ENCODE assay signal across 8 cellular contexts in the genomic region with DNA sequence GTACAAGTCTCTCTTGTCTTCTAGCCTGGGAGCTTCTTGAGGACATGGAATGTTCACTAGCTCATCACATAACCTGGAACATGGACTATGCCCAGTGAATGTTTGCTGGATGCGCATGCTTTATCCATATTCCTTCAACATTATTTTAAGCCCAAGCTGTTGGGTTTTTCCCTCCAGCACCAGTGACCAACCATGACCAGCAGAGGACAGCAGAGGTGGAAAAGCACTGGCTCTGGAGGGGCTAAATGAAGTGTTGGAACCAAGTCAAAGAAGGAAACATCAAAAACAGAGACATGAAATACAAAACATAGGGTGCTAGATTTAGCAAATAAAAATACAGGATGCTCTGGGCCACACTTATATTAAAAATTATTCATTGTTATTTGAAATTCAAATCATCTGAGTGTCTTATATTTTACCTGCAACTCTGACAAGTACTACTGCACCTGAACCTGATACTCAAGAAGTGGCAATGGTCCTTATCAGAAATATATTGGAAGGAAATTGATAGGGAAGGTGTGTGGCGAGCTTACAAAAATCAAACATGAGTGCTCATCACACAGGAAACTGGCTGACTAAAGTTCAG. TPM values are rescaled to one million over a fixed set of nuclear protein-coding genes. Genes with fewer than 3 reads are reported as not detected.
A peak's percentile ranks its signal among the peaks of the same experiment; 100 is the strongest.
DNase-seq lines count a peak whose midpoint lies in the region; ATAC-seq, FAIRE-seq and TF ChIP-seq lines count a peak whose summit lies in the region.

No MANE protein-coding gene starts in this region.

- no peak overlapping the region for H3K4me2 ChIP-seq in keratinocyte (ENCODE audit: control insufficient read depth, extremely low read depth, insufficient read depth, low read depth, low read length)

- dilution Hi-C loops in keratinocyte (cut with MboI; ENCODE audit: extremely low pct_ligation_motif_present, low sequenced_read_pairs), result no loop called here

- peak; percentile 64 to 82 (median 65) for TF ChIP-seq CTCF in keratinocyte (optimal IDR thresholded peaks at IDR 0.05 in 1 of 3, IDR thresholded peaks at IDR 0.05 in 1 of 3, conservative IDR thresholded peaks at IDR 0.05 in 1 of 3; ENCODE audit: extremely low read depth in 1 of 3, insufficient read depth in 2 of 3, low read length in 3 of 3)

- H3K4me3 ChIP-seq in keratinocyte (ENCODE audit: control insufficient read depth in 2 of 3, extremely low read depth in 1 of 3, insufficient read depth in 2 of 3, low read depth in 1 of 3, low read length in 3 of 3), result no peak overlapping the region

- H4K20me1 ChIP-seq in keratinocyte (ENCODE audit: control insufficient read depth, extremely low read depth, insufficient read depth, low read length), result no peaks in the 10 kb centered on the region

- H3K4me1 ChIP-seq in keratinocyte (ENCODE audit: control insufficient read depth, extremely low read depth, insufficient read depth, low read length), result no peaks in the 10 kb centered on the region

- H3K9ac ChIP-seq in keratinocyte (ENCODE audit: control insufficient read depth, extremely low read depth, insufficient read depth, low read length), result no peak overlapping the region

- FAIRE-seq in keratinocyte (lab: Jason Lieb, UNC), result no peak

- DNase-seq in activated T-cell treated with anti-CD3 and anti-CD28 coated beads, Interleukin-2, amount 50 U/mL, for 1 hour, result peak; percentile 50
- DNase-seq in activated T-cell treated with anti-CD3 and anti-CD28 coated beads for 4 hours (no peak), NAMALWA (ENCODE audit: low spot score) (peak; percentile 41), keratinocyte (ENCODE audit: low read depth, low spot score) (no peak)
- peak; percentile 25 for DNase-seq in activated gamma-delta T cell treated with anti-CD3 and anti-CD28 coated beads, Interleukin-2, amount 50 U/mL, for 16 hours (ENCODE audit: low read depth)
- no peak for DNase-seq in NK-92 treated with Interleukin-12 subunit alpha and Interleukin-12 subunit beta, amount 100 ng/mL, for 24 hours (lab: John Stamatoyannopoulos, UW)

- no peaks in the 10 kb centered on the region for H3K27me3 ChIP-seq in keratinocyte (ENCODE audit: control insufficient read depth, extremely low read depth, insufficient read depth, low read length)

- no peaks in the 10 kb centered on the region for H3K9me1 ChIP-seq in keratinocyte (ENCODE audit: control insufficient read depth, extremely low read depth, insufficient read depth, low read length)

- H3K36me3 ChIP-seq in keratinocyte (ENCODE audit: control insufficient read depth in 2 of 2, extremely low read depth in 1 of 2, insufficient read depth in 2 of 2, low read length in 2 of 2), result no peaks in the 10 kb centered on the region

- no peak overlapping the region for H3K27ac ChIP-seq in keratinocyte (ENCODE audit: control insufficient read depth, insufficient read depth, low read length)

- H3K79me2 ChIP-seq in keratinocyte (ENCODE audit: control insufficient read depth, insufficient read depth, low read length), result no peaks in the 10 kb centered on the region

- no peaks in the 10 kb centered on the region for H3K9me3 ChIP-seq in keratinocyte (ENCODE audit: control insufficient read depth, low read depth, low read length)

- no peak overlapping the region for H2AFZ ChIP-seq in keratinocyte (ENCODE audit: control insufficient read depth, low read length)

- ATAC-seq in HG03175 (IDR thresholded peaks at IDR 0.05; ENCODE audit: unreplicated experiment) (no peak), GM18861 (IDR thresholded peaks at IDR 0.05; ENCODE audit: unreplicated experiment) (no peak)

RNA-seq across cellular contexts. Expression of gene HELB, which starts 23.1 kb away (rescaled TPM):
- polyA plus RNA-seq in keratinocyte, result 0.90 to 1.8 TPM (median 1.1 TPM) in 3 replicates
- polyA plus RNA-seq in keratinocyte (2011; ENCODE audit: low read depth), result 0.69 TPM
- polyA plus RNA-seq in keratinocyte (2011; cell fraction: cytosol; rRNA removed), result 0.34 and 0.95 TPM in 2 replicates
- polyA plus RNA-seq in keratinocyte (2011; cell fraction: nucleus; rRNA removed), result 2.2 and 2.4 TPM in 2 replicates
- polyA plus RNA-seq in keratinocyte (2012; ENCODE audit: low replicate concordance), result 0.49 and 0.71 TPM in 2 replicates
- 1.4 to 4.6 TPM (median 1.8 TPM) in 3 replicates for polyA minus RNA-seq in keratinocyte
- 1.2 TPM for polyA minus RNA-seq in keratinocyte (2011; cell fraction: cytosol; rRNA and poly(A)+ RNA removed)
- polyA minus RNA-seq in keratinocyte (2011; cell fraction: nucleus; rRNA and poly(A)+ RNA removed), result 3.2 and 6.6 TPM in 2 replicates

Comparison
In these comparisons a context has a peak if more than half of its experiments do, and no peak if none do; other contexts are left out.
1. DNase-seq: peak in activated T-cell treated with anti-CD3 and anti-CD28 coated beads, Interleukin-2, amount 50 U/mL, for 1 hour (single experiment), NAMALWA (single experiment) and activated gamma-delta T cell treated with anti-CD3 and anti-CD28 coated beads, Interleukin-2, amount 50 U/mL, for 16 hours (single experiment); none in activated T-cell treated with anti-CD3 and anti-CD28 coated beads for 4 hours (single experiment), keratinocyte (single experiment) and NK-92 treated with Interleukin-12 subunit alpha and Interleukin-12 subunit beta, amount 100 ng/mL, for 24 hours (single experiment).